Comparison of ENCODE assay signal across 8 cellular contexts in genomic region chr15:41230650-41231533, GRCh38. TPM values are rescaled to one million over a fixed set of nuclear protein-coding genes. Genes with fewer than 3 reads are reported as not detected.
A peak's percentile ranks its signal among the peaks of the same experiment; 100 is the strongest.
DNase-seq lines count a peak whose midpoint lies in the region; ATAC-seq and TF ChIP-seq lines count a peak whose summit lies in the region.

Gene CHP1 (plus strand): TSS chr15:41231268. CDS start chr15:41231383, 115 bp downstream.
Gene EXD1 (minus strand): TSS chr15:41230757. CDS start chr15:41226575, 4,182 bp downstream.

- 0 out of 2 replicates have a peak, but pooled peaks cover 1% of the 10 kb centered on the region for H3K27me3 ChIP-seq in IMR-90 (ENCODE audit: control insufficient read depth, insufficient read depth, low read length)
- H3K27me3 ChIP-seq in OCI-LY3 (ENCODE audit: low read depth, low read length) = no peaks in the 10 kb centered on the region

- POLR2A ChIA-PET in IMR-90 (lab: Charles Lee; ENCODE audit: unreplicated experiment) = interaction anchor here (0.6 to 1.0 kb wide), 2 partner anchors 19 kb away, joined by 3 to 11 read pairs; no protein-coding TSS in a partner anchor

- H3K79me2 ChIP-seq in OCI-LY3 (ENCODE audit: low read length) = peaks cover 13% of the 10 kb centered on the region

- peak within 1 kb of the TSS; percentile 96 for H2BK120ac ChIP-seq in IMR-90 (ENCODE audit: low read depth, low read length)

- H3K9ac ChIP-seq in IMR-90 (ENCODE audit: low read depth, low read length) = peak within 1 kb of the TSS; percentile 90
- H3K9ac ChIP-seq in OCI-LY3 (ENCODE audit: low read length) = peak within 1 kb of the TSS; percentile 75

- H3K18ac ChIP-seq in IMR-90 (ENCODE audit: low read depth, low read length) = peak within 1 kb of the TSS; percentile 65

- H3K23ac ChIP-seq in IMR-90 (ENCODE audit: low read depth, low read length) = peak within 1 kb of the TSS; percentile 87

- CTCF ChIA-PET in IMR-90 (lab: Yijun Ruan, JAX) = interaction anchor here (0.6 to 0.8 kb wide), 2 partner anchors 12 to 88 kb away, joined by 3 read pairs; no protein-coding TSS in a partner anchor

- H2BK20ac ChIP-seq in IMR-90 (ENCODE audit: low read depth, low read length) = peak within 1 kb of the TSS; percentile 93; the same call in 1 of the 2 replicates

- peak within 1 kb of the TSS; percentile 62 for H4K5ac ChIP-seq in IMR-90 (ENCODE audit: low read depth, low read length)

- peak within 1 kb of the TSS; percentile 59 for H3K56ac ChIP-seq in IMR-90 (ENCODE audit: extremely low read depth, insufficient read depth, low read length)

- H3K4me3 ChIP-seq in IMR-90 (ENCODE audit: insufficient read depth, low read depth, low read length) = peak within 1 kb of the TSS; percentile 90
- H3K4me3 ChIP-seq in OCI-LY3 (ENCODE audit: low read length) = peak within 1 kb of the TSS; percentile 90
- peak within 1 kb of the TSS; percentile 97 for H3K4me3 ChIP-seq in epithelial cell of esophagus (ENCODE audit: low read length)

- H4K91ac ChIP-seq in IMR-90 (ENCODE audit: insufficient read depth, low read depth, low read length) = peak within 1 kb of the TSS; percentile 91

- H2AFZ ChIP-seq in IMR-90 (replicated peaks; ENCODE audit: low read length, poor library complexity) = peak within 1 kb of the TSS; percentile 94
- H2AFZ ChIP-seq in OCI-LY3 (ENCODE audit: low read depth, low read length) = peak within 1 kb of the TSS; percentile 99

- dilution Hi-C loops in IMR-90 (cut with HindIII; ENCODE audit: low sequenced_read_pairs, unreplicated experiment) = no loop called here

- WGBS in IMR-90 (ENCODE audit: extremely low coverage in 2 of 2, insufficient read length in 1 of 2), 2 experiments = 1% methylated on average over 33 of the region's 80 CpGs; no CpG with 5 or more reads in 1 of the 2 experiments

- peak; percentile 25; the same call in 1 of the 2 replicates for TF ChIP-seq RAD21 in IMR-90 (IDR thresholded peaks at IDR 0.05; ENCODE audit: low read length)

- intact Hi-C loops in IMR-90 (cut with micrococcal nuclease) = loop anchor here (5.0 to 10.0 kb wide), 2 partner anchors 101 to 184 kb away; partner anchors contain the start of genes NUSAP1, OIP5 and RTF1

- peak within 1 kb of the TSS; percentile 91 for H2BK5ac ChIP-seq in IMR-90 (ENCODE audit: low read depth, low read length, poor library complexity, severe bottlenecking)

- H3K36me3 ChIP-seq in IMR-90 (ENCODE audit: control insufficient read depth, insufficient read depth, low read length) (no peaks in the 10 kb centered on the region), OCI-LY3 (replicated peaks; ENCODE audit: low read depth, low read length) (no peaks in the 10 kb centered on the region)

- 0 out of 2 replicates have a peak within 1 kb of the TSS, but pooled peaks have one; percentile 52 for H2AK5ac ChIP-seq in IMR-90 (ENCODE audit: low read depth, low read length)

- DNase-seq in DMS153 (lab: John Stamatoyannopoulos, UW) (peak; percentile 66), IMR-90 (peak; percentile 97), activated T-cell treated with anti-CD3 and anti-CD28 coated beads for 24 hours (ENCODE audit: low read depth) (peak; percentile 96), epithelial cell of esophagus (ENCODE audit: low read depth) (peak; percentile 99), middle frontal gyrus (ENCODE audit: extremely low spot score, low spot score) (peak; percentile 96)
- DNase-seq in stimulated activated CD8-positive, alpha-beta memory T cell treated with anti-CD3 and anti-CD28 coated beads, Interleukin-2, amount 100 ng/mL, for 1 hour (ENCODE audit: low read depth in 2 of 2) = peak; percentile 91 to 93

- no TSS peak for BruUV-seq in IMR-90 (replicated peaks; lab: Mats Ljungman, UMichigan)

- H3K4me1 ChIP-seq in IMR-90 (ENCODE audit: control insufficient read depth, insufficient read depth, low read length) = peaks cover 10% of the 10 kb centered on the region
- H3K4me1 ChIP-seq in OCI-LY3 (ENCODE audit: low read length) = peaks cover 10% of the 10 kb centered on the region

- peaks cover 24% of the 10 kb centered on the region; the same call in 1 of the 2 replicates for H4K20me1 ChIP-seq in IMR-90 (ENCODE audit: insufficient read depth, low read length)
- H4K20me1 ChIP-seq in OCI-LY3 (ENCODE audit: insufficient read depth, low read length) = no peaks in the 10 kb centered on the region

- H4K8ac ChIP-seq in IMR-90 (ENCODE audit: low read depth in 2 of 2, low read length in 2 of 2) = peak within 1 kb of the TSS; percentile 69 to 95

- H3K4ac ChIP-seq in IMR-90 (ENCODE audit: low read depth, low read length) = peak within 1 kb of the TSS; percentile 94

- peak; percentile 74 for TF ChIP-seq POLR2A in IMR-90 (IDR thresholded peaks at IDR 0.05; ENCODE audit: low read depth, low read length)

- H2AK9ac ChIP-seq in IMR-90 (replicated peaks; ENCODE audit: low read depth, low read length, poor library complexity) = peak within 1 kb of the TSS; percentile 95

- H3K9me1 ChIP-seq in IMR-90 (ENCODE audit: insufficient read depth, low read length) = peaks cover 13% of the 10 kb centered on the region

- ATAC-seq in GM21528 (IDR thresholded peaks at IDR 0.05; ENCODE audit: low FRiP score, unreplicated experiment) (peak; percentile 88), IMR-90 (ENCODE audit: low read depth) (peak; percentile 99)

- H3K27ac ChIP-seq in IMR-90 (ENCODE audit: insufficient read depth, low read length) = peak within 1 kb of the TSS; percentile 94
- peak within 1 kb of the TSS; percentile 25; the same call in 1 of the 2 replicates for H3K27ac ChIP-seq in OCI-LY3 (ENCODE audit: low read length)

- H3K9me3 ChIP-seq in IMR-90 (ENCODE audit: control insufficient read depth, insufficient read depth, low read length) (no peaks in the 10 kb centered on the region), OCI-LY3 (ENCODE audit: insufficient read depth, low read length) (no peaks in the 10 kb centered on the region)

- H2BK15ac ChIP-seq in IMR-90 (ENCODE audit: low read depth, low read length) = peak within 1 kb of the TSS; percentile 89; the same call in 2 of the 3 replicates

- peak; percentile 88 for TF ChIP-seq CTCF in IMR-90 (conservative IDR thresholded peaks at IDR 0.05; ENCODE audit: low read depth, low read length)
- TF ChIP-seq CTCF in OCI-LY3 (IDR thresholded peaks at IDR 0.05; ENCODE audit: low read depth, low read length) = peak; percentile 75
- TF ChIP-seq CTCF in epithelial cell of esophagus (IDR thresholded peaks at IDR 0.05; ENCODE audit: insufficient read depth, low read depth, low read length, missing control alignments) = peak; percentile 87

- in situ Hi-C loops in IMR-90 (cut with MboI; ENCODE audit: low sequenced_read_pairs) = no loop called here

- peak within 1 kb of the TSS; percentile 92 for H3K14ac ChIP-seq in IMR-90 (replicated peaks; ENCODE audit: low read depth, low read length)

- H3K4me2 ChIP-seq in IMR-90 (ENCODE audit: low read depth, low read length) (peak within 1 kb of the TSS; percentile 97), OCI-LY3 (ENCODE audit: low read length) (peak within 1 kb of the TSS; percentile 95)

- H3K79me1 ChIP-seq in IMR-90 (ENCODE audit: low read depth in 1 of 2, low read length in 2 of 2) = peaks cover 24 to 43% of the 10 kb centered on the region in 2 experiments

TF ChIP-seq in IMR-90, 13 proteins besides CTCF, POLR2A, EP300 and RAD21:
- TF ChIP-seq CHD1 (IDR thresholded peaks at IDR 0.05; ENCODE audit: low read depth, low read length) = no peak
- TF ChIP-seq MAFK (IDR thresholded peaks at IDR 0.05; ENCODE audit: low read depth, low read length) = no peak; the same call in 1 of the 2 replicates
- TF ChIP-seq, protein P1, sequence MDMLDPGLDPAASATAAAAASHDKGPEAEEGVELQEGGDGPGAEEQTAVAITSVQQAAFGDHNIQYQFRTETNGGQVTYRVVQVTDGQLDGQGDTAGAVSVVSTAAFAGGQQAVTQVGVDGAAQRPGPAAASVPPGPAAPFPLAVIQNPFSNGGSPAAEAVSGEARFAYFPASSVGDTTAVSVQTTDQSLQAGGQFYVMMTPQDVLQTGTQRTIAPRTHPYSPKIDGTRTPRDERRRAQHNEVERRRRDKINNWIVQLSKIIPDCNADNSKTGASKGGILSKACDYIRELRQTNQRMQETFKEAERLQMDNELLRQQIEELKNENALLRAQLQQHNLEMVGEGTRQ (IDR thresholded peaks at IDR 0.05; ENCODE audit: low read depth, low read length) = peak; percentile 23; the same call in 1 of the 2 replicates
- TF ChIP-seq, protein P2, sequence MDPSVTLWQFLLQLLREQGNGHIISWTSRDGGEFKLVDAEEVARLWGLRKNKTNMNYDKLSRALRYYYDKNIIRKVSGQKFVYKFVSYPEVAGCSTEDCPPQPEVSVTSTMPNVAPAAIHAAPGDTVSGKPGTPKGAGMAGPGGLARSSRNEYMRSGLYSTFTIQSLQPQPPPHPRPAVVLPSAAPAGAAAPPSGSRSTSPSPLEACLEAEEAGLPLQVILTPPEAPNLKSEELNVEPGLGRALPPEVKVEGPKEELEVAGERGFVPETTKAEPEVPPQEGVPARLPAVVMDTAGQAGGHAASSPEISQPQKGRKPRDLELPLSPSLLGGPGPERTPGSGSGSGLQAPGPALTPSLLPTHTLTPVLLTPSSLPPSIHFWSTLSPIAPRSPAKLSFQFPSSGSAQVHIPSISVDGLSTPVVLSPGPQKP (IDR thresholded peaks at IDR 0.05; ENCODE audit: borderline replicate concordance, low read depth, low read length) = no peak
- no peak for TF ChIP-seq CEBPB (IDR thresholded peaks at IDR 0.05; ENCODE audit: low read depth, low read length)
- TF ChIP-seq BHLHE40 (IDR thresholded peaks at IDR 0.05; ENCODE audit: low read depth, low read length) = 0 out of 2 replicates have a peak, but pooled peaks have one; percentile 30
- peak; percentile 39 for TF ChIP-seq FOS (IDR thresholded peaks at IDR 0.05; ENCODE audit: low read depth, low read length)
- no peak for TF ChIP-seq RFX5 (IDR thresholded peaks at IDR 0.05; ENCODE audit: low read depth, low read length)
- TF ChIP-seq RCOR1 (IDR thresholded peaks at IDR 0.05; ENCODE audit: insufficient replicate concordance, low read length) = no peak
- no peak for TF ChIP-seq SMC3 (IDR thresholded peaks at IDR 0.05; ENCODE audit: low read depth, low read length)
- TF ChIP-seq MXI1 (IDR thresholded peaks at IDR 0.05; ENCODE audit: borderline replicate concordance, low read depth, low read length) = peak; percentile 51; the same call in 1 of the 2 replicates
- no peak for TF ChIP-seq NFE2L2 (IDR thresholded peaks at IDR 0.05; ENCODE audit: low read depth, low read length)
- TF ChIP-seq MAZ (IDR thresholded peaks at IDR 0.05; ENCODE audit: borderline replicate concordance, low read depth, low read length) = peak; percentile 92; the same call in 1 of the 2 replicates

RNA-seq across cellular contexts. Expression of gene CHP1, which starts in this region (rescaled TPM):
- total RNA-seq in IMR-90 (2012; rRNA removed) = 94.2 and 96.1 TPM in 2 replicates
- 34.0 and 39.2 TPM in 2 replicates for polyA plus RNA-seq in IMR-90 (2012; rRNA removed)
- polyA plus RNA-seq in IMR-90 (2012; cell fraction: cytosol; rRNA removed) = 16.2 and 16.7 TPM in 2 replicates
- 5.0 and 14.9 TPM in 2 replicates for polyA plus RNA-seq in IMR-90 (2012; cell fraction: nucleus; rRNA removed; ENCODE audit: low replicate concordance)

RNA-seq across cellular contexts. Expression of gene EXD1, which starts in this region (rescaled TPM):
- not detected in 2 replicates for total RNA-seq in IMR-90 (2012; rRNA removed)
- not detected in 2 replicates for polyA plus RNA-seq in IMR-90 (2012; rRNA removed)
- polyA plus RNA-seq in IMR-90 (2012; cell fraction: cytosol; rRNA removed) = not detected in 2 replicates
- not detected in 2 replicates for polyA plus RNA-seq in IMR-90 (2012; cell fraction: nucleus; rRNA removed; ENCODE audit: low replicate concordance)

Comparison
In these comparisons a context has a peak if more than half of its experiments do, and no peak if none do; other contexts are left out.
1. Peak in every context shown above with its lines: DNase-seq, ATAC-seq, H3K4me3 ChIP-seq and H3K27ac ChIP-seq.